17 cellular contexts compared by ENCODE assay signal in genomic region chr15:25882466-25882865, GRCh38. TPM values are rescaled to one million over a fixed set of nuclear protein-coding genes. Genes with fewer than 3 reads are reported as not detected.
"Had no signal": no experiment of that assay in that cellular context is flagged by ENCODE, and none has a peak within 500 bp of the region (broad histone marks: within the 10 kb centered on the region; RNA-seq: fewer than 3 reads in every experiment).

No MANE protein-coding gene starts in this region.

- H2AFZ ChIP-seq: hepatocyte had no signal

- H3K27me3 Mint-ChIP-seq: activated T-helper 17 cell treated with anti-CD3 and anti-CD28 coated beads, Interleukin-2, amount 50 U/mL, for 72 hours; stimulated activated memory B cell treated with anti-CD40 and anti-IgM and Interleukin-4, amounts not matched to agents 10 μg/mL and 1 μg/mL and 100 μg/mL, for 72 hours had no signal

- H3K79me2 ChIP-seq: hepatocyte had no signal

- H3K4me2 ChIP-seq: hepatocyte had no signal

- H3K36me3 ChIP-seq: cardiac muscle cell, neutrophil had no signal

- H3K36me3 Mint-ChIP-seq: memory B cell; natural killer cell; stimulated activated memory B cell treated with anti-CD40 and anti-IgM and Interleukin-4, amounts not matched to agents 10 μg/mL and 1 μg/mL and 100 μg/mL, for 72 hours had no signal

- H3K9me3 ChIP-seq: neutrophil had no signal

- H3K4me3 ChIP-seq: cardiac muscle cell, hepatocyte had no signal

- H3K27ac ChIP-seq: cardiac muscle cell, hepatocyte, neutrophil, VCaP had no signal

- H3K4me1 Mint-ChIP-seq: activated T-helper 17 cell treated with anti-CD3 and anti-CD28 coated beads, Interleukin-2, amount 50 U/mL, for 72 hours; memory B cell; stimulated activated memory B cell treated with anti-CD40 and anti-IgM and Interleukin-4, amounts not matched to agents 10 μg/mL and 1 μg/mL and 100 μg/mL, for 72 hours had no signal

- H3K27me3 ChIP-seq: cardiac muscle cell, neutrophil had no signal

- ATAC-seq: activated T-helper 17 cell treated with anti-CD3 and anti-CD28 coated beads, Interleukin-2, amount 50 U/mL, for 72 hours; left ventricle myocardium superior; natural killer cell; stimulated activated memory B cell treated with anti-CD40 and anti-IgM and Interleukin-4, amounts not matched to agents 10 μg/mL and 1 μg/mL and 100 μg/mL, for 72 hours had no signal

- DNase-seq: activated CD4-positive, alpha-beta T cell treated with anti-CD3 and anti-CD28 coated beads for 1 hour; activated CD4-positive, alpha-beta T cell treated with anti-CD3 and anti-CD28 coated beads, Interleukin-2, amount 50 U/mL, for 4 hours; activated naive CD4-positive, alpha-beta T cell treated with Interleukin-2 at 50 U/mL for 16 hours; aorta; kidney; left ventricle myocardium superior; natural killer cell; posterior cingulate gyrus; retina; stimulated activated CD4-positive, alpha-beta T cell treated with anti-CD3 and anti-CD28 coated beads, Interleukin-2, amount 100 ng/mL, for 48 hours had no signal

- H3K27ac Mint-ChIP-seq: activated T-helper 17 cell treated with anti-CD3 and anti-CD28 coated beads, Interleukin-2, amount 50 U/mL, for 72 hours; memory B cell; natural killer cell; stimulated activated memory B cell treated with anti-CD40 and anti-IgM and Interleukin-4, amounts not matched to agents 10 μg/mL and 1 μg/mL and 100 μg/mL, for 72 hours had no signal

- H3K9me3 Mint-ChIP-seq: activated T-helper 17 cell treated with anti-CD3 and anti-CD28 coated beads, Interleukin-2, amount 50 U/mL, for 72 hours; memory B cell; natural killer cell; stimulated activated memory B cell treated with anti-CD40 and anti-IgM and Interleukin-4, amounts not matched to agents 10 μg/mL and 1 μg/mL and 100 μg/mL, for 72 hours had no signal

- H3K4me3 Mint-ChIP-seq: activated T-helper 17 cell treated with anti-CD3 and anti-CD28 coated beads, Interleukin-2, amount 50 U/mL, for 72 hours; memory B cell; natural killer cell; stimulated activated memory B cell treated with anti-CD40 and anti-IgM and Interleukin-4, amounts not matched to agents 10 μg/mL and 1 μg/mL and 100 μg/mL, for 72 hours had no signal

RNA-seq across cellular contexts. Expression of gene ATP10A, which starts 19.3 kb away (rescaled TPM):
- total RNA-seq: cardiac muscle cell had no signal
- polyA plus RNA-seq: cardiac muscle cell had no signal
